14 cellular contexts compared by ENCODE assay signal in genomic region chr12:108564724-108565123, GRCh38. TPM values are rescaled to one million over a fixed set of nuclear protein-coding genes. Genes with fewer than 3 reads are reported as not detected.
DNase-seq lines count a peak whose midpoint lies in the region; FAIRE-seq and TF ChIP-seq lines count a peak whose summit lies in the region.
"Had no signal": no experiment of that assay in that cellular context is flagged by ENCODE, and none has a peak within 500 bp of the region (broad histone marks: within the 10 kb centered on the region; RNA-seq: fewer than 3 reads in every experiment).

No MANE protein-coding gene starts in this region.

- H3K9me3 ChIP-seq in stomach smooth muscle (ENCODE audit: control insufficient read depth in 2 of 2, low read length in 2 of 2): no peaks in the 10 kb centered on the region
- H3K9me3 ChIP-seq: MG63, uterus had no signal

- peak overlapping the region; percentile 58 for H3K27ac ChIP-seq in stomach smooth muscle (ENCODE audit: low read length)
- H3K27ac ChIP-seq: RWPE1 had no signal

- DNase-seq in activated naive CD4-positive, alpha-beta T cell treated with anti-CD3 and anti-CD28 coated beads, Interleukin-2, amount 10 ng/mL, durations not matched to agents 7 days and 5 days: no peak
- DNase-seq in activated naive CD4-positive, alpha-beta T cell (lab: John Stamatoyannopoulos, UW): no peak
- DNase-seq in OCI-M1 (lab: John Stamatoyannopoulos, UW) (peak; percentile 87), endothelial cell (ENCODE audit: low spot score) (no peak), DMS114 treated with DMSO at 0.1 percent for 48 hours (lab: John Stamatoyannopoulos, UW; ENCODE audit: unreplicated experiment) (no peak), HTR-8/SVneo (ENCODE audit: insufficient read length, low spot score) (no peak), NCI-H748 treated with DMSO at 0.1 percent for 48 hours (lab: John Stamatoyannopoulos, UW) (no peak)
- DNase-seq: MG63, small intestine, uterus had no signal

- H3K36me3 ChIP-seq in stomach smooth muscle (ENCODE audit: control insufficient read depth in 2 of 2, insufficient read depth in 2 of 2, low read length in 2 of 2): peaks cover 43 to 47% of the 10 kb centered on the region in 2 donors
- H3K36me3 ChIP-seq: uterus had no signal

- no peaks in the 10 kb centered on the region for H3K9me3 Mint-ChIP-seq in activated naive CD4-positive, alpha-beta T cell treated with anti-CD3 and anti-CD28 coated beads, Interleukin-2, amount 10 ng/mL, durations not matched to agents 7 days and 5 days
- H3K9me3 Mint-ChIP-seq in endothelial cell (ENCODE audit: unreplicated experiment): no peaks in the 10 kb centered on the region
- H3K9me3 Mint-ChIP-seq: central memory CD8-positive, alpha-beta T cell; nephron had no signal

- H3K9ac ChIP-seq in stomach smooth muscle (ENCODE audit: low read length in 2 of 2): peak overlapping the region in 1 of 2 donors; percentile 13

- FAIRE-seq in HTR-8/SVneo (lab: Jason Lieb, UNC): no peak
- FAIRE-seq: small intestine had no signal

- H3K27me3 ChIP-seq in stomach smooth muscle (ENCODE audit: control insufficient read depth in 1 of 2, insufficient read depth in 2 of 2, low read length in 2 of 2): no peaks in the 10 kb centered on the region
- H3K27me3 ChIP-seq: MG63, uterus had no signal

- TF ChIP-seq CTCF in endothelial cell (IDR thresholded peaks at IDR 0.05; ENCODE audit: unreplicated experiment): no peak

- no peaks in the 10 kb centered on the region for H3K27me3 Mint-ChIP-seq in activated naive CD4-positive, alpha-beta T cell treated with anti-CD3 and anti-CD28 coated beads, Interleukin-2, amount 10 ng/mL, durations not matched to agents 7 days and 5 days
- H3K27me3 Mint-ChIP-seq in endothelial cell (ENCODE audit: unreplicated experiment): peaks cover 18% of the 10 kb centered on the region
- H3K27me3 Mint-ChIP-seq: central memory CD8-positive, alpha-beta T cell had no signal

- no peak overlapping the region for H3K4me3 ChIP-seq in stomach smooth muscle (ENCODE audit: low read length in 2 of 2)
- H3K4me3 ChIP-seq: MG63, uterus had no signal

- H3K4me3 Mint-ChIP-seq in activated naive CD4-positive, alpha-beta T cell treated with anti-CD3 and anti-CD28 coated beads, Interleukin-2, amount 10 ng/mL, durations not matched to agents 7 days and 5 days: no peak overlapping the region
- H3K4me3 Mint-ChIP-seq in endothelial cell (ENCODE audit: unreplicated experiment): peak overlapping the region; percentile 25
- H3K4me3 Mint-ChIP-seq: central memory CD8-positive, alpha-beta T cell had no signal

- CTCF ChIA-PET in activated naive CD4-positive, alpha-beta T cell treated with anti-CD3 and anti-CD28 coated beads, Interleukin-2, amount 10 ng/mL, durations not matched to agents 7 days and 5 days (lab: Charles Lee): interaction anchor here (0.5 to 15.3 kb wide), 9 partner anchors 54 to 529 kb away, joined by 3 to 268 read pairs (median 5); partner anchors contain the start of gene ALKBH2

- peaks cover 49% of the 10 kb centered on the region for H3K36me3 Mint-ChIP-seq in activated naive CD4-positive, alpha-beta T cell treated with anti-CD3 and anti-CD28 coated beads, Interleukin-2, amount 10 ng/mL, durations not matched to agents 7 days and 5 days
- H3K36me3 Mint-ChIP-seq in endothelial cell (ENCODE audit: low read depth, unreplicated experiment): peaks cover 35% of the 10 kb centered on the region

- peaks cover 38% of the 10 kb centered on the region for H3K4me1 ChIP-seq in stomach smooth muscle (ENCODE audit: control insufficient read depth, insufficient read depth, low read length)

- H3K4me1 Mint-ChIP-seq in activated naive CD4-positive, alpha-beta T cell treated with anti-CD3 and anti-CD28 coated beads, Interleukin-2, amount 10 ng/mL, durations not matched to agents 7 days and 5 days: peaks cover 71% of the 10 kb centered on the region
- H3K4me1 Mint-ChIP-seq in endothelial cell (ENCODE audit: unreplicated experiment): peaks cover 20% of the 10 kb centered on the region

- peak overlapping the region; percentile 15 for H3K27ac Mint-ChIP-seq in activated naive CD4-positive, alpha-beta T cell treated with anti-CD3 and anti-CD28 coated beads, Interleukin-2, amount 10 ng/mL, durations not matched to agents 7 days and 5 days
- no peak overlapping the region for H3K27ac Mint-ChIP-seq in endothelial cell (ENCODE audit: unreplicated experiment)

RNA-seq across cellular contexts. Expression of gene ISCU, which starts 2.3 kb away (rescaled TPM):
- 67.8 TPM for total RNA-seq in endothelial cell (ENCODE audit: unreplicated experiment)

RNA-seq across cellular contexts. Expression of gene SART3, which starts 3.8 kb away (rescaled TPM):
- total RNA-seq in endothelial cell (ENCODE audit: unreplicated experiment): 67.8 TPM

RNA-seq across cellular contexts. Expression of gene TMEM119, which starts 33.2 kb away (rescaled TPM):
- 0.36 TPM for total RNA-seq in endothelial cell (ENCODE audit: unreplicated experiment)

RNA-seq across cellular contexts. Expression of gene FICD, which starts 49.6 kb away (rescaled TPM):
- 5.5 TPM for total RNA-seq in endothelial cell (ENCODE audit: unreplicated experiment)
